In genomic region chr6:169164451-169164850, GRCh38 we compare ENCODE assay signal across 1 cellular context.
TF ChIP-seq lines count a peak whose summit lies in the region.

No MANE protein-coding gene starts in this region.

TF ChIP-seq in HepG2, 621 proteins besides CTCF, POLR2A, EP300 and RAD21:
- TF ChIP-seq RBM39 (IDR thresholded peaks at IDR 0.05; ENCODE audit: low read depth, low read length, poor library complexity, severe bottlenecking) = no peak
- TF ChIP-seq CHD2 (IDR thresholded peaks at IDR 0.05; ENCODE audit: low read depth, low read length) = no peak
- TF ChIP-seq ZZZ3 (CRISPR knock-in tag; IDR thresholded peaks at IDR 0.05; ENCODE audit: borderline replicate concordance) = no peak
TF ChIP-seq in HepG2: peak in this region for 0.
